In genomic region chr20:57579331-57579897, GRCh38 we compare ENCODE assay signal across 19 cellular contexts. TPM values are rescaled to one million over a fixed set of nuclear protein-coding genes. Genes with fewer than 3 reads are reported as not detected.
DNase-seq lines count a peak whose midpoint lies in the region; TF ChIP-seq lines count a peak whose summit lies in the region.
"Had no signal": no experiment of that assay in that cellular context is flagged by ENCODE, and none has a peak within 500 bp of the region (broad histone marks: within the 10 kb centered on the region; RNA-seq: fewer than 3 reads in every experiment).

No MANE protein-coding gene starts in this region.

- peaks cover 11% of the 10 kb centered on the region for H3K4me1 ChIP-seq in neural progenitor cell
- peaks cover 21 to 39% (median 23%) of the 10 kb centered on the region in 4 donors for H3K4me1 ChIP-seq in transverse colon
- H3K4me1 ChIP-seq in stomach = peaks cover 12 to 34% (median 23%) of the 10 kb centered on the region in 4 donors

- no peak overlapping the region for H3K4me2 ChIP-seq in neural progenitor cell

- H3K36me3 ChIP-seq in SK-N-MC (ENCODE audit: insufficient read depth, low read length) (no peaks in the 10 kb centered on the region), neural progenitor cell (no peaks in the 10 kb centered on the region), transverse colon (no peaks in the 10 kb centered on the region), stomach (no peaks in the 10 kb centered on the region)

- no peak for DNase-seq in SK-N-MC (ENCODE audit: low read depth, low spot score)
- no peak for DNase-seq in mesothelial cell of epicardium (ENCODE audit: low spot score in 2 of 2, unreplicated experiment in 2 of 2)
- DNase-seq in neural progenitor cell (ENCODE audit: low spot score) = no peak
- no peak for DNase-seq in transverse colon
- no peak for DNase-seq in stimulated activated CD8-positive, alpha-beta memory T cell treated with anti-CD3 and anti-CD28 coated beads, Interleukin-4, amount 100 ng/mL, for 48 hours
- DNase-seq in activated T-helper 1 cell treated with anti-CD3 and anti-CD28 coated beads, Interleukin-12 subunit alpha, Interleukin-12 subunit beta, Interleukin-2, Interleukin-4 antibody, amounts not matched to agents 30 ng/mL and 10 ng/mL and 1 ng/mL, durations not matched to agents 14 hours and 24 hours and 36 hours (ENCODE audit: low spot score) = no peak
- DNase-seq in stomach = no peak
- no peak for DNase-seq in COLO668 (lab: John Stamatoyannopoulos, UW; ENCODE audit: unreplicated experiment)
- DNase-seq: ACHN; C1 segment of cervical spinal cord; CD4-positive, alpha-beta T cell; COR-L47; DMS153; DMS79 treated with DMSO at 0.1 percent for 48 hours; EL; HCEC 1CT; IMR-90 had no signal

- 41 to 54% methylated on average over 5 to 8 of the region's 11 CpGs for WGBS in transverse colon (ENCODE audit: low coverage in 1 of 2), 2 donors
- WGBS in stomach, 5 donors = 37 to 60% (median 58%) methylated on average over 8 to 11 of the region's 11 CpGs

- H3K4me3 Mint-ChIP-seq in mesothelial cell of epicardium (no peak overlapping the region), neural progenitor cell (no peak overlapping the region)
- no peak overlapping the region for H3K4me3 Mint-ChIP-seq in activated T-helper 1 cell treated with anti-CD3 and anti-CD28 coated beads, Interleukin-12 subunit alpha, Interleukin-12 subunit beta, Interleukin-2, Interleukin-4 antibody, amounts not matched to agents 30 ng/mL and 10 ng/mL and 1 ng/mL, durations not matched to agents 14 hours and 24 hours and 36 hours
- H3K4me3 Mint-ChIP-seq: CD4-positive, alpha-beta T cell had no signal

- H3K36me3 Mint-ChIP-seq in mesothelial cell of epicardium (no peaks in the 10 kb centered on the region), neural progenitor cell (no peaks in the 10 kb centered on the region)
- H3K36me3 Mint-ChIP-seq in activated T-helper 1 cell treated with anti-CD3 and anti-CD28 coated beads, Interleukin-12 subunit alpha, Interleukin-12 subunit beta, Interleukin-2, Interleukin-4 antibody, amounts not matched to agents 30 ng/mL and 10 ng/mL and 1 ng/mL, durations not matched to agents 14 hours and 24 hours and 36 hours (ENCODE audit: low read depth) = no peaks in the 10 kb centered on the region

- no peaks in the 10 kb centered on the region for H3K27me3 ChIP-seq in neural progenitor cell
- H3K27me3 ChIP-seq in transverse colon = no peaks in the 10 kb centered on the region
- peaks cover 0 to 70% (median 28%) of the 10 kb centered on the region in 3 donors for H3K27me3 ChIP-seq in stomach

- intact Hi-C loops in transverse colon (cut with DNase I; ENCODE audit: low total_unique reads) = no loop called here
- intact Hi-C loops in activated T-helper 1 cell treated with anti-CD3 and anti-CD28 coated beads, Interleukin-12 subunit alpha, Interleukin-12 subunit beta, Interleukin-2, Interleukin-4 antibody, amounts not matched to agents 30 ng/mL and 10 ng/mL and 1 ng/mL, durations not matched to agents 14 hours and 24 hours and 36 hours (cut with micrococcal nuclease) = no loop called here
- intact Hi-C loops in stomach (cut with DNase I; ENCODE audit: low total_unique reads) = no loop called here

- H3K27ac ChIP-seq in SK-N-MC = no peak overlapping the region
- H3K27ac ChIP-seq in neural progenitor cell = no peak overlapping the region
- H3K27ac ChIP-seq in transverse colon = peak overlapping the region in 3 of 4 donors; percentile 6 to 62 (median 42)
- H3K27ac ChIP-seq in stomach = no peak overlapping the region

- H3K4me3 ChIP-seq in SK-N-MC (peak overlapping the region; percentile 29; the same call in 1 of the 2 replicates), neural progenitor cell (no peak overlapping the region), transverse colon (no peak overlapping the region), stomach (no peak overlapping the region)

- H3K9ac ChIP-seq in SK-N-MC (ENCODE audit: insufficient read length) (no peak overlapping the region), neural progenitor cell (no peak overlapping the region)

- no peak overlapping the region for H2AFZ ChIP-seq in neural progenitor cell (replicated peaks)

- no peak for TF ChIP-seq EP300 in transverse colon (IDR thresholded peaks at IDR 0.05; ENCODE audit: low read depth)
- TF ChIP-seq EP300 in stomach (IDR thresholded peaks at IDR 0.05) = no peak

- no peak for TF ChIP-seq CTCF in mesothelial cell of epicardium (IDR thresholded peaks at IDR 0.05; ENCODE audit: unreplicated experiment)
- TF ChIP-seq CTCF in neural progenitor cell (IDR thresholded peaks at IDR 0.05) = no peak
- TF ChIP-seq CTCF in transverse colon (IDR thresholded peaks at IDR 0.05) = no peak
- no peak for TF ChIP-seq CTCF in stomach (IDR thresholded peaks at IDR 0.05)

- in situ Hi-C loops in transverse colon (cut with MboI; ENCODE audit: low pct_ligation_motif_present in 1 of 4, low pct_unique_long_range_greater_than_20kb in 1 of 4, low sequenced_read_pairs in 3 of 4) = loop anchor here in 1 of 4 donors (25.0 kb wide), 1 partner anchor 192 kb away; the partner anchor contains the start of gene RBM38

- peaks cover 6% of the 10 kb centered on the region for H3F3A ChIP-seq in neural progenitor cell (ENCODE audit: low read depth)

- no peaks in the 10 kb centered on the region for H3K79me2 ChIP-seq in neural progenitor cell (ENCODE audit: low read depth)

- H3K27me3 Mint-ChIP-seq in mesothelial cell of epicardium (ENCODE audit: low read depth) (peaks cover 42% of the 10 kb centered on the region), neural progenitor cell (ENCODE audit: insufficient read depth, low read depth) (peaks cover 19% of the 10 kb centered on the region)
- peaks cover 14% of the 10 kb centered on the region for H3K27me3 Mint-ChIP-seq in activated T-helper 1 cell treated with anti-CD3 and anti-CD28 coated beads, Interleukin-12 subunit alpha, Interleukin-12 subunit beta, Interleukin-2, Interleukin-4 antibody, amounts not matched to agents 30 ng/mL and 10 ng/mL and 1 ng/mL, durations not matched to agents 14 hours and 24 hours and 36 hours (ENCODE audit: insufficient read depth)

- H3K9me3 ChIP-seq in SK-N-MC (ENCODE audit: low read depth, low read length) (no peaks in the 10 kb centered on the region), neural progenitor cell (ENCODE audit: low read depth) (no peaks in the 10 kb centered on the region), transverse colon (no peaks in the 10 kb centered on the region), stomach (no peaks in the 10 kb centered on the region)

- no peaks in the 10 kb centered on the region for H4K20me1 ChIP-seq in neural progenitor cell (ENCODE audit: low read depth)

- TF ChIP-seq POLR2A in transverse colon (IDR thresholded peaks at IDR 0.05) = no peak
- no peak for TF ChIP-seq POLR2A in stomach (IDR thresholded peaks at IDR 0.05)

- peak overlapping the region; percentile 53 for H3K27ac Mint-ChIP-seq in mesothelial cell of epicardium
- peak overlapping the region; percentile 47 for H3K27ac Mint-ChIP-seq in neural progenitor cell
- no peak overlapping the region for H3K27ac Mint-ChIP-seq in activated T-helper 1 cell treated with anti-CD3 and anti-CD28 coated beads, Interleukin-12 subunit alpha, Interleukin-12 subunit beta, Interleukin-2, Interleukin-4 antibody, amounts not matched to agents 30 ng/mL and 10 ng/mL and 1 ng/mL, durations not matched to agents 14 hours and 24 hours and 36 hours
- H3K27ac Mint-ChIP-seq: CD4-positive, alpha-beta T cell had no signal

- H3K9me3 Mint-ChIP-seq in mesothelial cell of epicardium (no peaks in the 10 kb centered on the region), neural progenitor cell (no peaks in the 10 kb centered on the region)
- H3K9me3 Mint-ChIP-seq in activated T-helper 1 cell treated with anti-CD3 and anti-CD28 coated beads, Interleukin-12 subunit alpha, Interleukin-12 subunit beta, Interleukin-2, Interleukin-4 antibody, amounts not matched to agents 30 ng/mL and 10 ng/mL and 1 ng/mL, durations not matched to agents 14 hours and 24 hours and 36 hours = no peaks in the 10 kb centered on the region
- H3K9me3 Mint-ChIP-seq: CD4-positive, alpha-beta T cell had no signal

- H3K4me1 Mint-ChIP-seq in mesothelial cell of epicardium (peaks cover 42% of the 10 kb centered on the region), neural progenitor cell (peaks cover 30% of the 10 kb centered on the region)
- H3K4me1 Mint-ChIP-seq in activated T-helper 1 cell treated with anti-CD3 and anti-CD28 coated beads, Interleukin-12 subunit alpha, Interleukin-12 subunit beta, Interleukin-2, Interleukin-4 antibody, amounts not matched to agents 30 ng/mL and 10 ng/mL and 1 ng/mL, durations not matched to agents 14 hours and 24 hours and 36 hours (ENCODE audit: low read depth) = no peaks in the 10 kb centered on the region

RNA-seq across cellular contexts. Expression of gene PCK1, which starts 18.5 kb away (rescaled TPM):
- total RNA-seq in mesothelial cell of epicardium (not detected in 3 replicates), neural progenitor cell (ENCODE audit: low replicate concordance) (not detected in 2 replicates), transverse colon (100 to 1,000 TPM; 395 to 794 (median 739) TPM), stomach (100 to 1,000 TPM in 1 of 5 donors, 10 to 100 TPM in 2, under 1 TPM in 2; 0.43 to 311 (median 10.5) TPM)
- total RNA-seq in activated T-helper 1 cell treated with anti-CD3 and anti-CD28 coated beads, Interleukin-12 subunit alpha, Interleukin-12 subunit beta, Interleukin-2, Interleukin-4 antibody, amounts not matched to agents 30 ng/mL and 10 ng/mL and 1 ng/mL, durations not matched to agents 14 hours and 24 hours and 36 hours = not detected in 2 replicates
- polyA plus RNA-seq in stomach = under 1 TPM; 0.12 to 0.76 (median 0.43) TPM
- total RNA-seq: A172; CD4-positive, alpha-beta T cell; H1; IMR-90 had no signal
- polyA plus RNA-seq: H1, IMR-90 had no signal

RNA-seq across cellular contexts. Expression of gene ZBP1, which starts 40.8 kb away (rescaled TPM):
- total RNA-seq in mesothelial cell of epicardium = not detected in 3 replicates
- total RNA-seq in neural progenitor cell (ENCODE audit: low replicate concordance) = not detected in 2 replicates
- total RNA-seq in transverse colon = 1 to 10 TPM in 2 of 4 donors, not detected in 2; 1.6 to 4.4 TPM
- 0.15 and 0.41 TPM in 2 replicates for total RNA-seq in activated T-helper 1 cell treated with anti-CD3 and anti-CD28 coated beads, Interleukin-12 subunit alpha, Interleukin-12 subunit beta, Interleukin-2, Interleukin-4 antibody, amounts not matched to agents 30 ng/mL and 10 ng/mL and 1 ng/mL, durations not matched to agents 14 hours and 24 hours and 36 hours
- total RNA-seq in stomach = not detected
- under 1 TPM in 2 of 3 donors, not detected in 1; 0.37 to 0.60 TPM for polyA plus RNA-seq in stomach
- total RNA-seq: A172, H1, IMR-90 had no signal
- polyA plus RNA-seq: H1, IMR-90 had no signal

RNA-seq across cellular contexts. Expression of gene CTCFL, which starts 54.5 kb away (rescaled TPM):
- total RNA-seq in mesothelial cell of epicardium (0.23 to 0.33 TPM (median 0.27 TPM) in 3 replicates), neural progenitor cell (ENCODE audit: low replicate concordance) (0.34 TPM in 1 of 2 replicates, not detected in the other), transverse colon (under 1 TPM in 1 of 4 donors, not detected in 3; 0.14 TPM), stomach (not detected)
- not detected in 2 replicates for total RNA-seq in activated T-helper 1 cell treated with anti-CD3 and anti-CD28 coated beads, Interleukin-12 subunit alpha, Interleukin-12 subunit beta, Interleukin-2, Interleukin-4 antibody, amounts not matched to agents 30 ng/mL and 10 ng/mL and 1 ng/mL, durations not matched to agents 14 hours and 24 hours and 36 hours
- polyA plus RNA-seq in stomach = not detected
- total RNA-seq: A172; CD4-positive, alpha-beta T cell; IMR-90 had no signal
- polyA plus RNA-seq: IMR-90 had no signal

Comparison
In these comparisons a context has a peak if more than half of its experiments do, and no peak if none do; other contexts are left out.
1. H3K27ac ChIP-seq: peak in transverse colon (3 of 4); none in SK-N-MC (single experiment), neural progenitor cell (single experiment) and stomach (0 of 5).